Comparison of ENCODE assay signal across 1 cellular context in the genomic region with DNA sequence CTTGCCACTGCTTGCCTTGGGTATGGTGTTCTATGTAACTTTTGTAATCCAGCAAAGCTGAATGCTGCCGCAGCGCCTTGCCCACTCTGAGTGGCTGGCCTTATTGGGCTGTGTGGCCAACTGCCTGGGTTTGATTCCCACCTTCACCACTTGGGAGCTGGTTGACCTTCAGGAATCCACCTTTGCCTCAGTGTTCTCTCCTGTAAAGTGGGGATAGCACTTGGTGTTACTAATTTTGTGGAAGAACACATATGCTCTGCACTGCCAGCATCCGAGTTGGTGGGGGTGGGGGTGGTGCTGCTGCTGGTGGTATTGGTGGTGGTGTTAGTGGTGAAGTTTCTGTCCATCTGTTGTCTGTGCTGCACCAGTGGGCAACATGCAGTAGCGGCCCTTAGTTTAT.
TF ChIP-seq lines count a peak whose summit lies in the region.

No MANE protein-coding gene starts in this region.

TF ChIP-seq in K562, 482 proteins besides CTCF, POLR2A, EP300 and RAD21:
- TF ChIP-seq NFE2 (IDR thresholded peaks at IDR 0.05; ENCODE audit: low read depth) = no peak
- TF ChIP-seq ESRRA (IDR thresholded peaks at IDR 0.05; ENCODE audit: borderline replicate concordance, low read depth) = peak; percentile 88
- TF ChIP-seq RBM25 (IDR thresholded peaks at IDR 0.05; ENCODE audit: low read depth, low read length, severe bottlenecking) = peak; percentile 18
- TF ChIP-seq BHLHE40 (IDR thresholded peaks at IDR 0.05; ENCODE audit: low read length) = no peak
- TF ChIP-seq BRF1 (IDR thresholded peaks at IDR 0.05; ENCODE audit: borderline replicate concordance, extremely low read depth, insufficient read length) = no peak
